Comparison of ENCODE assay signal across 8 cellular contexts in the genomic region with DNA sequence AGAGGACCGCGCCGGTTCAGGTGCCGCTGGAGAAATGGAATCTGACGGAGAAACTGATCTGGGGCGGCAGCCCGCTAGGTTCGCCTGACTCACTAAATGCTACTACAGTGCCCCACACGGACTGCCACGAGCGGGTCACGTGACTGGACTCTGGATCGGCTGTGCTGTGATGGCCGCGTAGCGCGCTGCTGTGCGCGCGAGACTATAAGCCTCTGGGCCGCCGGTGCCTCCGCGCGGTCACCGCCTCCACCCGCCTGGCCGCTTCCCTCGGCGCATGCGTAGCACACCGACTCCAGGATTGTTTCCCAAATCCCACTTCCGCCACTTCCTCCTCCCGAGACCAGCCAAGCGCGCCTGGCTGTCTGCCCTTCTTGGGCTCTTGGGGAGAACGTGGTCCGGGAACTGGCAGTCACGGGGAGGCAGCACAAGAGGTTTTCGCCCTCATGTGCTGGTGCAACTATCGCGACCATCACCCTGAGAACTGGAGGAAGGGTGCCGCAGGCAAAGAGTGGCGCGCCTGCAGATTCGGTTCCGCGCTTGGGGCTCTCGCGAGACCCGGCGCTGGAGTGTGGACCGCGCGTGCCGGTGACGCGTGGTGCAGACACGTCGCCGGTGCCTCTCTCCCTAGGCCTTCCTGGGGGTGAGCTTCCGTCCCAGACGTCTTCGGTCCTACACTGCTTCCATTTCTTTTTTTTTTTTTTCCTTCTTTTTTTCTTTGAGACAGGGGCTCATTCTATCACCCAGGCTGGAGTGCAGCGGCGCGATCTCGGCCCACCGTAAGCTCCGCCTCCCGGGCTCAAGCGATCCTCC. TPM values are rescaled to one million over a fixed set of nuclear protein-coding genes. Genes with fewer than 3 reads are reported as not detected.
A peak's percentile ranks its signal among the peaks of the same experiment; 100 is the strongest.
DNase-seq lines count a peak whose midpoint lies in the region; ATAC-seq lines count a peak whose summit lies in the region.

No MANE protein-coding gene starts in this region.

- peak overlapping the region; percentile 98 for H3K27ac ChIP-seq in CD4-positive, CD25-positive, alpha-beta regulatory T cell (ENCODE audit: insufficient read depth, low read length, poor library complexity, severe bottlenecking)
- peak overlapping the region; percentile 99 for H3K27ac ChIP-seq in ectodermal cell (ENCODE audit: insufficient read depth, low read depth, low read length, poor library complexity, severe bottlenecking)

- H3K9me3 ChIP-seq in CD4-positive, CD25-positive, alpha-beta regulatory T cell (ENCODE audit: control insufficient read depth in 2 of 2, low read length in 2 of 2) = no peaks in the 10 kb centered on the region
- no peaks in the 10 kb centered on the region for H3K9me3 ChIP-seq in ectodermal cell (ENCODE audit: control insufficient read depth, low read length)

- peaks cover 26% of the 10 kb centered on the region for H3K4me1 ChIP-seq in CD4-positive, CD25-positive, alpha-beta regulatory T cell (ENCODE audit: control insufficient read depth, insufficient read depth, low read length, poor library complexity, severe bottlenecking)
- H3K4me1 ChIP-seq in ectodermal cell (ENCODE audit: control insufficient read depth, insufficient read depth, low read length) = no peaks in the 10 kb centered on the region

- peaks cover 7% of the 10 kb centered on the region for H3K36me3 Mint-ChIP-seq in CD4-positive, CD25-positive, alpha-beta regulatory T cell
- peaks cover 9% of the 10 kb centered on the region for H3K36me3 Mint-ChIP-seq in activated CD8-positive, alpha-beta T cell treated with anti-CD3 and anti-CD28 coated beads, Interleukin-2, amount 10 ng/mL, durations not matched to agents 7 days and 5 days (ENCODE audit: low read depth)

- no peaks in the 10 kb centered on the region for H3K9me3 Mint-ChIP-seq in CD4-positive, CD25-positive, alpha-beta regulatory T cell
- no peaks in the 10 kb centered on the region for H3K9me3 Mint-ChIP-seq in activated CD8-positive, alpha-beta T cell treated with anti-CD3 and anti-CD28 coated beads, Interleukin-2, amount 10 ng/mL, durations not matched to agents 7 days and 5 days (ENCODE audit: insufficient read depth)

- peak overlapping the region; percentile 97 to 99 (median 98) for H3K27ac Mint-ChIP-seq in CD4-positive, CD25-positive, alpha-beta regulatory T cell
- peak overlapping the region; percentile 100 for H3K27ac Mint-ChIP-seq in activated CD8-positive, alpha-beta T cell treated with anti-CD3 and anti-CD28 coated beads, Interleukin-2, amount 10 ng/mL, durations not matched to agents 7 days and 5 days

- peak overlapping the region; percentile 75 for H3K4me3 ChIP-seq in CD4-positive, CD25-positive, alpha-beta regulatory T cell (ENCODE audit: low read depth, low read length)
- peak overlapping the region; percentile 80 for H3K4me3 ChIP-seq in ectodermal cell (ENCODE audit: insufficient read depth, low read depth, low read length)

- H3K27me3 ChIP-seq in CD4-positive, CD25-positive, alpha-beta regulatory T cell (ENCODE audit: control insufficient read depth, insufficient read depth, low read length) = no peaks in the 10 kb centered on the region
- H3K27me3 ChIP-seq in ectodermal cell (ENCODE audit: control insufficient read depth, insufficient read depth, low read length, poor library complexity, severe bottlenecking) = no peaks in the 10 kb centered on the region

- DNase-seq in CD4-positive, CD25-positive, alpha-beta regulatory T cell = peak; percentile 87 to 97 (median 94)
- DNase-seq in NCI-H82 treated with DMSO at 0.1 percent for 48 hours (lab: John Stamatoyannopoulos, UW; ENCODE audit: unreplicated experiment) (peak; percentile 92), lung microvascular endothelial cell (ENCODE audit: low read depth in 2 of 2) (peak; percentile 98 to 99)
- DNase-seq in activated CD8-positive, alpha-beta T cell treated with anti-CD3 and anti-CD28 coated beads, Interleukin-2, amount 10 ng/mL, durations not matched to agents 7 days and 5 days = peak; percentile 95
- DNase-seq in stimulated activated CD4-positive, alpha-beta T cell treated with anti-CD3 and anti-CD28 coated beads, TNF-alpha, amount 100 ng/mL, for 4 hours (ENCODE audit: low read depth in 3 of 3) = peak; percentile 80 to 88 (median 83)

- CTCF ChIA-PET in activated CD8-positive, alpha-beta T cell treated with anti-CD3 and anti-CD28 coated beads, Interleukin-2, amount 10 ng/mL, durations not matched to agents 7 days and 5 days (lab: Charles Lee) = interaction anchor here (1.0 kb wide), 1 partner anchor 58 kb away, joined by 3 read pairs; no protein-coding TSS in a partner anchor

- no peaks in the 10 kb centered on the region for H3K36me3 ChIP-seq in CD4-positive, CD25-positive, alpha-beta regulatory T cell (ENCODE audit: control insufficient read depth, insufficient read depth, low read length)
- H3K36me3 ChIP-seq in ectodermal cell (ENCODE audit: control insufficient read depth, insufficient read depth, low read length) = no peaks in the 10 kb centered on the region

- H3K4me3 Mint-ChIP-seq in CD4-positive, CD25-positive, alpha-beta regulatory T cell = peak overlapping the region; percentile 94 to 99 (median 96)
- peak overlapping the region; percentile 95 for H3K4me3 Mint-ChIP-seq in activated CD8-positive, alpha-beta T cell treated with anti-CD3 and anti-CD28 coated beads, Interleukin-2, amount 10 ng/mL, durations not matched to agents 7 days and 5 days

- no peaks in the 10 kb centered on the region for H3K27me3 Mint-ChIP-seq in CD4-positive, CD25-positive, alpha-beta regulatory T cell
- H3K27me3 Mint-ChIP-seq in activated CD8-positive, alpha-beta T cell treated with anti-CD3 and anti-CD28 coated beads, Interleukin-2, amount 10 ng/mL, durations not matched to agents 7 days and 5 days (ENCODE audit: low read depth) = no peaks in the 10 kb centered on the region

- WGBS in ectodermal cell, 2 experiments = 1% methylated on average over 72 of the region's 72 CpGs

- POLR2A ChIA-PET in activated CD8-positive, alpha-beta T cell treated with anti-CD3 and anti-CD28 coated beads, Interleukin-2, amount 10 ng/mL, durations not matched to agents 7 days and 5 days (lab: Charles Lee) = interaction anchor here (0.6 to 3.5 kb wide), 16 partner anchors 13 to 268 kb away, joined by 3 to 51 read pairs (median 4); partner anchors contain the start of genes KDM4C and UHRF2

- H3K4me1 Mint-ChIP-seq in CD4-positive, CD25-positive, alpha-beta regulatory T cell = peaks cover 13 to 27% (median 25%) of the 10 kb centered on the region in 4 donors
- H3K4me1 Mint-ChIP-seq in activated CD8-positive, alpha-beta T cell treated with anti-CD3 and anti-CD28 coated beads, Interleukin-2, amount 10 ng/mL, durations not matched to agents 7 days and 5 days (ENCODE audit: low read depth) = peaks cover 22% of the 10 kb centered on the region

- peak; percentile 89 to 91 for ATAC-seq in CD4-positive, CD25-positive, alpha-beta regulatory T cell (ENCODE audit: low read depth in 2 of 2)
- peak; percentile 63 for ATAC-seq in GM19438 (IDR thresholded peaks at IDR 0.05; ENCODE audit: low read depth, unreplicated experiment)
- ATAC-seq in HG03575 (IDR thresholded peaks at IDR 0.05; ENCODE audit: extremely low read depth, insufficient number of reproducible peaks, low FRiP score, unreplicated experiment) = peak; percentile 34
- peak; percentile 94 for ATAC-seq in activated CD8-positive, alpha-beta T cell treated with anti-CD3 and anti-CD28 coated beads, Interleukin-2, amount 10 ng/mL, durations not matched to agents 7 days and 5 days

RNA-seq across cellular contexts. Expression of gene GLDC, which starts 35.8 kb away (rescaled TPM):
- total RNA-seq in CD4-positive, CD25-positive, alpha-beta regulatory T cell = not detected
- under 1 TPM in 3 of 4 donors, not detected in 1; 0.25 to 0.38 (median 0.33) TPM for polyA plus RNA-seq in CD4-positive, CD25-positive, alpha-beta regulatory T cell
- under 1 TPM; 0.34 to 0.58 TPM for total RNA-seq in activated CD8-positive, alpha-beta T cell treated with anti-CD3 and anti-CD28 coated beads, Interleukin-2, amount 10 ng/mL, durations not matched to agents 7 days and 5 days
- polyA plus RNA-seq in ectodermal cell (2013, experiment 1 of 4) = 63.8 TPM
- 83.8 TPM for polyA plus RNA-seq in ectodermal cell (2013, experiment 2 of 4)
- polyA plus RNA-seq in ectodermal cell (2013, experiment 3 of 4) = 52.6 TPM
- polyA plus RNA-seq in ectodermal cell (2013, experiment 4 of 4) = 61.9 TPM
- 1.8 and 3.5 TPM in 2 replicates for total RNA-seq in lung microvascular endothelial cell

Comparison
In these comparisons a context has a peak if more than half of its experiments do, and no peak if none do; other contexts are left out.
1. Peak in every context shown above with its lines: DNase-seq, ATAC-seq, H3K4me3 ChIP-seq and H3K27ac ChIP-seq.
2. ATAC-seq: peak in every context shown above with its lines; median percentile 94 in activated CD8-positive, alpha-beta T cell treated with anti-CD3 and anti-CD28 coated beads, Interleukin-2, amount 10 ng/mL, durations not matched to agents 7 days and 5 days; 90 in CD4-positive, CD25-positive, alpha-beta regulatory T cell; 63 in GM19438; 34 in HG03575.